18 cellular contexts compared by ENCODE assay signal in the genomic region with DNA sequence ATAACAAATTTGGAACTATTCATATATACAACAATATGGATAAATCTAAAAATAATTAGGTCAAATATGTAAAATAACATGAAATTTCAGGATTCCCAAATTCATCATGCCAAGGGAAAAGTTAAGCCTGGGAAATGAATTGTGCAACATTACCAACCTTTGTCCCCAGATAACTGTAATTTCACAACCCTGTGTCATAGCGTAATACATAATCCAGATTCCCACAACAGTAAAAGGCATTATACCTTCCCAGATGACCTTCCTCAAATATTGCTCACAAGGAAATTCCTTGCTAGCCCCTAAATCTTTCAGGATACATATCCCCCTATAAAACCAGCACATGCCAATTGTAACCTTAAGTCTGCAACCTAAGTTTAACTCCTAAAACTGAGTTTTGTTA. TPM values are rescaled to one million over a fixed set of nuclear protein-coding genes. Genes with fewer than 3 reads are reported as not detected.
A peak's percentile ranks its signal among the peaks of the same experiment; 100 is the strongest.
DNase-seq lines count a peak whose midpoint lies in the region; ATAC-seq and TF ChIP-seq lines count a peak whose summit lies in the region.
"Had no signal": no experiment of that assay in that cellular context is flagged by ENCODE, and none has a peak within 500 bp of the region (broad histone marks: within the 10 kb centered on the region; RNA-seq: fewer than 3 reads in every experiment).

No MANE protein-coding gene starts in this region.

- H3K9me3 ChIP-seq in adipocyte (ENCODE audit: control insufficient read depth, low read length) (peaks cover 5% of the 10 kb centered on the region), endodermal cell (ENCODE audit: control insufficient read depth, low read length) (no peaks in the 10 kb centered on the region), liver (ENCODE audit: control insufficient read depth in 4 of 4, low read length in 3 of 4) (no peaks in the 10 kb centered on the region)
- H3K9me3 ChIP-seq: BE2C had no signal

- H3K4me3 Mint-ChIP-seq in endodermal cell: no peak overlapping the region

- no peak overlapping the region for H3K9ac ChIP-seq in adipocyte (ENCODE audit: low read length)
- H3K9ac ChIP-seq in endodermal cell (ENCODE audit: extremely low read depth, low read length, poor library complexity, severe bottlenecking): no peak overlapping the region
- H3K9ac ChIP-seq in liver (ENCODE audit: low read depth in 1 of 2, low read length in 2 of 2): no peak overlapping the region
- H3K9ac ChIP-seq: GM23248 had no signal

- H3K27ac ChIP-seq in endodermal cell (ENCODE audit: low read depth, low read length) (no peak overlapping the region), liver (ENCODE audit: low read depth in 1 of 2, low read length in 2 of 2) (peak overlapping the region in 1 of 2 donors; percentile 61)
- H3K27ac ChIP-seq: GM23248 had no signal

- H3K36me3 ChIP-seq in adipocyte (ENCODE audit: control insufficient read depth, insufficient read depth, low read length, severe bottlenecking) (no peaks in the 10 kb centered on the region), endodermal cell (ENCODE audit: control insufficient read depth, insufficient read depth, low read length) (no peaks in the 10 kb centered on the region), liver (ENCODE audit: control insufficient read depth in 4 of 4, insufficient read depth in 3 of 4, low read depth in 1 of 4, low read length in 3 of 4) (no peaks in the 10 kb centered on the region)
- H3K36me3 ChIP-seq: BE2C had no signal

- peaks cover 21% of the 10 kb centered on the region for H3K4me1 Mint-ChIP-seq in endodermal cell

- TF ChIP-seq RAD21 in liver (IDR thresholded peaks at IDR 0.05): no peak

- TF ChIP-seq CTCF in endodermal cell (conservative IDR thresholded peaks at IDR 0.05) (no peak), liver (IDR thresholded peaks at IDR 0.05; ENCODE audit: low read depth, low read length, missing input control) (no peak)

- H3K36me3 Mint-ChIP-seq in endodermal cell (ENCODE audit: low read depth): no peaks in the 10 kb centered on the region

- no peak for ATAC-seq in HG03520 (IDR thresholded peaks at IDR 0.05; ENCODE audit: unreplicated experiment)

- peaks cover 30% of the 10 kb centered on the region for H3K4me1 ChIP-seq in adipocyte (ENCODE audit: control insufficient read depth, insufficient read depth, low read length)
- H3K4me1 ChIP-seq in endodermal cell (ENCODE audit: control insufficient read depth, insufficient read depth, low read length): no peaks in the 10 kb centered on the region
- H3K4me1 ChIP-seq in liver (ENCODE audit: control insufficient read depth in 4 of 4, insufficient read depth in 4 of 4, low read length in 3 of 4): peaks cover 4 to 14% (median 11%) of the 10 kb centered on the region in 4 donors
- H3K4me1 ChIP-seq: BE2C had no signal

- no peak overlapping the region for H3K27ac Mint-ChIP-seq in endodermal cell
- H3K27ac Mint-ChIP-seq: CD4-positive, alpha-beta T cell had no signal

- WGBS in endodermal cell (ENCODE audit: insufficient coverage in 1 of 2, insufficient read length in 1 of 2), 2 experiments: 100% methylated on average over 1 of the region's 1 CpG; no CpG with 5 or more reads in 1 of the 2 experiments
- 32% methylated on average over 1 of the region's 1 CpG for WGBS in liver

- DNase-seq in adipocyte (ENCODE audit: low read depth): peak; percentile 40
- DNase-seq in endodermal cell: no peak
- DNase-seq in activated gamma-delta T cell (lab: John Stamatoyannopoulos, UW): no peak
- no peak for DNase-seq in medulla oblongata (ENCODE audit: extremely low spot score)
- no peak for DNase-seq in activated CD8-positive, alpha-beta memory T cell treated with anti-CD3 and anti-CD28 coated beads for 24 hours
- DNase-seq: BE2C; CD4-positive, alpha-beta T cell; DMS79; GM23248; HCEC 1CT; MV-4-11; NCI-H1417; NCI-H187 treated with DMSO at 0.1 percent for 48 hours; NCI-H446; NK-92 treated with Interleukin-12 subunit alpha and Interleukin-12 subunit beta, amount 100 ng/mL, for 24 hours; SIG-M5 had no signal

- no peak overlapping the region for H3K4me3 ChIP-seq in adipocyte (ENCODE audit: low read length)
- H3K4me3 ChIP-seq in endodermal cell (ENCODE audit: low read length): peak overlapping the region; percentile 60
- no peak overlapping the region for H3K4me3 ChIP-seq in liver (ENCODE audit: low read depth in 1 of 3, low read length in 3 of 3)
- H3K4me3 ChIP-seq: GM23248 had no signal

- H3K27me3 ChIP-seq in adipocyte (replicated peaks; ENCODE audit: control insufficient read depth, insufficient read depth, low read length) (peaks cover 20% of the 10 kb centered on the region), endodermal cell (ENCODE audit: control insufficient read depth, insufficient read depth, low read length, poor library complexity, severe bottlenecking) (no peaks in the 10 kb centered on the region), liver (ENCODE audit: control insufficient read depth in 4 of 4, insufficient read depth in 4 of 4, low read length in 3 of 4) (no peaks in the 10 kb centered on the region)
- H3K27me3 ChIP-seq: BE2C had no signal

- H3K9me3 Mint-ChIP-seq in endodermal cell: no peaks in the 10 kb centered on the region
- H3K9me3 Mint-ChIP-seq: CD4-positive, alpha-beta T cell had no signal

- peaks cover 6% of the 10 kb centered on the region for H3K27me3 Mint-ChIP-seq in endodermal cell (ENCODE audit: insufficient read depth)
- H3K27me3 Mint-ChIP-seq: CD4-positive, alpha-beta T cell had no signal

TF ChIP-seq in liver, 16 proteins besides CTCF, POLR2A, EP300 and RAD21:
- TF ChIP-seq RXRA (IDR thresholded peaks at IDR 0.05) (peak in 1 of 2 donors; percentile 24), ATF3 (IDR thresholded peaks at IDR 0.05) (peak; percentile 15), EGR1 (IDR thresholded peaks at IDR 0.05; ENCODE audit: low read depth in 2 of 2) (no peak), GABPA (IDR thresholded peaks at IDR 0.05 in 1 of 2, conservative IDR thresholded peaks at IDR 0.05 in 1 of 2) (no peak), HNF4G (IDR thresholded peaks at IDR 0.05) (peak; percentile 91), HNF4A (conservative IDR thresholded peaks at IDR 0.05) (peak; percentile 85 to 89), SP1 (IDR thresholded peaks at IDR 0.05) (no peak), JUND (IDR thresholded peaks at IDR 0.05) (peak in 1 of 2 donors; percentile 28), NR2F2 (IDR thresholded peaks at IDR 0.05) (peak; percentile 35)
- TF ChIP-seq, protein P1, sequence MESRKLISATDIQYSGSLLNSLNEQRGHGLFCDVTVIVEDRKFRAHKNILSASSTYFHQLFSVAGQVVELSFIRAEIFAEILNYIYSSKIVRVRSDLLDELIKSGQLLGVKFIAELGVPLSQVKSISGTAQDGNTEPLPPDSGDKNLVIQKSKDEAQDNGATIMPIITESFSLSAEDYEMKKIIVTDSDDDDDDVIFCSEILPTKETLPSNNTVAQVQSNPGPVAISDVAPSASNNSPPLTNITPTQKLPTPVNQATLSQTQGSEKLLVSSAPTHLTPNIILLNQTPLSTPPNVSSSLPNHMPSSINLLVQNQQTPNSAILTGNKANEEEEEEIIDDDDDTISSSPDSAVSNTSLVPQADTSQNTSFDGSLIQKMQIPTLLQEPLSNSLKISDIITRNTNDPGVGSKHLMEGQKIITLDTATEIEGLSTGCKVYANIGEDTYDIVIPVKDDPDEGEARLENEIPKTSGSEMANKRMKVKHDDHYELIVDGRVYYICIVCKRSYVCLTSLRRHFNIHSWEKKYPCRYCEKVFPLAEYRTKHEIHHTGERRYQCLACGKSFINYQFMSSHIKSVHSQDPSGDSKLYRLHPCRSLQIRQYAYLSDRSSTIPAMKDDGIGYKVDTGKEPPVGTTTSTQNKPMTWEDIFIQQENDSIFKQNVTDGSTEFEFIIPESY (IDR thresholded peaks at IDR 0.05): no peak

RNA-seq across cellular contexts. Expression of gene RAB40A, which starts 32.9 kb away (rescaled TPM):
- total RNA-seq in endodermal cell (under 1 TPM; 0.51 to 0.66 TPM), liver (under 1 TPM; 0.09 to 0.33 TPM)
- polyA plus RNA-seq in endodermal cell (2013, experiment 1 of 2): 0.21 TPM
- polyA plus RNA-seq in endodermal cell (2013, experiment 2 of 2): 0.37 TPM
- polyA plus RNA-seq in liver: under 1 TPM; 0.03 to 0.06 TPM
- total RNA-seq: GM23248 had no signal

RNA-seq across cellular contexts. Expression of gene TCEAL4, which starts 33.1 kb away (rescaled TPM):
- 10 to 100 TPM; 72.7 to 88.8 TPM for total RNA-seq in endodermal cell
- 53.8 TPM for polyA plus RNA-seq in endodermal cell (2013, experiment 1 of 2)
- polyA plus RNA-seq in endodermal cell (2013, experiment 2 of 2): 53.0 TPM
- 10 to 100 TPM in 1 of 2 donors, 1 to 10 TPM in 1; 6.3 to 23.7 TPM for total RNA-seq in liver
- 10 to 100 TPM; 49.8 to 50.5 TPM for polyA plus RNA-seq in liver

RNA-seq across cellular contexts. Expression of gene TCEAL3, which starts 55.5 kb away (rescaled TPM):
- 10 to 100 TPM in 1 of 2 donors, 1 to 10 TPM in 1; 9.2 to 11.0 TPM for total RNA-seq in endodermal cell
- 14.1 TPM for polyA plus RNA-seq in endodermal cell (2013, experiment 1 of 2)
- 11.8 TPM for polyA plus RNA-seq in endodermal cell (2013, experiment 2 of 2)
- 1 to 10 TPM; 1.4 to 2.4 TPM for total RNA-seq in liver
- 1 to 10 TPM; 2.4 to 4.4 TPM for polyA plus RNA-seq in liver
